Comparison of ENCODE assay signal across 16 cellular contexts in the genomic region with DNA sequence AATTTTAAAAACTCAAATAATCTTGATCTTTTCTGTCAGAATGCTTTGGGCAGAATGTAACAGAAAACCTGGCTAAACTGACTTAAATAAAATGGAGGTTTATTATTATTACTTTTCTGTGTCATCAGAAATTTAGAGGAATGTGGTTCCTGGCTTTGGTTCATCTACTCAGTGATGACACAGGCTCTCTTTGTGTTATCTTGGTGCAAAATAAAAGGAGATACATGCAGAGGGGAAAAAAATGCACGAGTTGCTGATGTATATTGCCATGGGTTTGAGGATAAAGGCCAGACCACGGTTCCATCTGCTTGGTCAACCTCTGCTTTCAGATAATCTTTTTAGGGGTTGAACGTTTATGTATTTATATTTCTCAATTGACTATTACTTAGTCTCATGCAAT.
"Had no signal": no experiment of that assay in that cellular context is flagged by ENCODE, and none has a peak within 500 bp of the region (broad histone marks: within the 10 kb centered on the region; RNA-seq: fewer than 3 reads in every experiment).

No MANE protein-coding gene starts in this region.

- H3K36me3 ChIP-seq: colonic mucosa, esophagus squamous epithelium, gastrocnemius medialis, heart right ventricle, stomach, thoracic aorta, transverse colon had no signal

- H3K27me3 ChIP-seq: colonic mucosa, esophagus squamous epithelium, gastrocnemius medialis, heart right ventricle, stomach, transverse colon had no signal

- H3K4me1 ChIP-seq: colonic mucosa, esophagus squamous epithelium, gastrocnemius medialis, heart right ventricle, stomach, transverse colon had no signal

- H3K27ac ChIP-seq: colonic mucosa, esophagus squamous epithelium, gastrocnemius medialis, heart right ventricle, stomach, thoracic aorta, transverse colon had no signal

- DNase-seq: colonic mucosa; dermis blood vessel endothelial cell; esophagus squamous epithelium; gastrocnemius medialis; heart right ventricle; hypothalamus; islet precursor cell; mammary epithelial cell; natural killer cell; posterior cingulate gyrus; stimulated activated CD4-positive, alpha-beta T cell treated with anti-CD3 and anti-CD28 coated beads, Interleukin-2, amount 100 ng/mL, for 24 hours; stimulated activated naive CD4-positive, alpha-beta T cell; stomach; substantia nigra; transverse colon had no signal

- H3K9me3 ChIP-seq: colonic mucosa, esophagus squamous epithelium, gastrocnemius medialis, heart right ventricle, stomach, thoracic aorta, transverse colon had no signal

- H3K4me3 ChIP-seq: colonic mucosa, esophagus squamous epithelium, gastrocnemius medialis, heart right ventricle, stomach, thoracic aorta, transverse colon had no signal
